In genomic region chr11:66464916-66465315, GRCh38 we compare ENCODE assay signal across 29 cellular contexts. TPM values are rescaled to one million over a fixed set of nuclear protein-coding genes. Genes with fewer than 3 reads are reported as not detected.
DNase-seq lines count a peak whose midpoint lies in the region; ATAC-seq and TF ChIP-seq lines count a peak whose summit lies in the region.
"Had no signal": no experiment of that assay in that cellular context is flagged by ENCODE, and none has a peak within 500 bp of the region (broad histone marks: within the 10 kb centered on the region; RNA-seq: fewer than 3 reads in every experiment).

No MANE protein-coding gene starts in this region.

- peaks cover 8% of the 10 kb centered on the region; the same call in 1 of the 2 replicates for H4K20me1 ChIP-seq in Karpas-422 (ENCODE audit: insufficient read depth, low read depth, low read length)
- peaks cover 18% of the 10 kb centered on the region for H4K20me1 ChIP-seq in neural progenitor cell (ENCODE audit: low read depth)

- H3K9ac ChIP-seq in Karpas-422 (ENCODE audit: low read length) (peak overlapping the region; percentile 46), neural progenitor cell (no peak overlapping the region)
- H3K9ac ChIP-seq: GM23248 had no signal

- no peaks in the 10 kb centered on the region for H3K27me3 Mint-ChIP-seq in CD4-positive, alpha-beta T cell
- H3K27me3 Mint-ChIP-seq in brain (peaks cover 3% of the 10 kb centered on the region), neural progenitor cell (ENCODE audit: insufficient read depth, low read depth) (peaks cover 2% of the 10 kb centered on the region)
- no peaks in the 10 kb centered on the region for H3K27me3 Mint-ChIP-seq in activated CD4-positive, alpha-beta T cell treated with anti-CD3 and anti-CD28 coated beads, Interleukin-2, amount 10 ng/mL, durations not matched to agents 24 days and 14 days
- H3K27me3 Mint-ChIP-seq: stimulated activated naive B cell treated with anti-CD40 and anti-IgM and Interleukin-4, amounts not matched to agents 10 μg/mL and 1 μg/mL and 100 μg/mL, for 72 hours had no signal

- peak overlapping the region; percentile 86 for H3K27ac Mint-ChIP-seq in CD4-positive, alpha-beta T cell
- peak overlapping the region in 1 of 5 experiments; percentile 81 for H3K27ac Mint-ChIP-seq in brain
- no peak overlapping the region for H3K27ac Mint-ChIP-seq in neural progenitor cell
- H3K27ac Mint-ChIP-seq in activated CD4-positive, alpha-beta T cell treated with anti-CD3 and anti-CD28 coated beads, Interleukin-2, amount 10 ng/mL, durations not matched to agents 24 days and 14 days = no peak overlapping the region
- H3K27ac Mint-ChIP-seq: activated T-cell treated with anti-CD3 and anti-CD28 coated beads, Interleukin-2, amount 50 U/mL, for 72 hours; stimulated activated naive B cell treated with anti-CD40 and anti-IgM and Interleukin-4, amounts not matched to agents 10 μg/mL and 1 μg/mL and 100 μg/mL, for 72 hours had no signal

- H3F3A ChIP-seq in neural progenitor cell (ENCODE audit: low read depth) = peaks cover 26% of the 10 kb centered on the region

- no peaks in the 10 kb centered on the region for H3K27me3 ChIP-seq in CD4-positive, alpha-beta T cell (ENCODE audit: control insufficient read depth, insufficient read depth, low read length)
- H3K27me3 ChIP-seq in Karpas-422 (ENCODE audit: low read length) (no peaks in the 10 kb centered on the region), neural progenitor cell (peaks cover 4% of the 10 kb centered on the region), dorsolateral prefrontal cortex (no peaks in the 10 kb centered on the region)
- H3K27me3 ChIP-seq: heart right ventricle, uterus had no signal

- peak overlapping the region; percentile 31; the same call in 1 of the 2 replicates for H3K4me3 ChIP-seq in Karpas-422 (ENCODE audit: low read length)
- H3K4me3 ChIP-seq in neural progenitor cell = no peak overlapping the region
- no peak overlapping the region for H3K4me3 ChIP-seq in dorsolateral prefrontal cortex
- H3K4me3 ChIP-seq: GM23248, heart right ventricle, psoas muscle, uterus had no signal

- peak overlapping the region; percentile 4 for H3K27ac ChIP-seq in CD4-positive, alpha-beta T cell (ENCODE audit: low read depth, low read length)
- H3K27ac ChIP-seq in Karpas-422 (ENCODE audit: low read length) = no peak overlapping the region
- no peak overlapping the region for H3K27ac ChIP-seq in neural progenitor cell
- peak overlapping the region in 4 of 59 donors; percentile 13 to 76 (median 44) for H3K27ac ChIP-seq in dorsolateral prefrontal cortex
- H3K27ac ChIP-seq: GM23248, heart right ventricle, psoas muscle, uterus had no signal

- peaks cover 27% of the 10 kb centered on the region for H3K4me1 ChIP-seq in Karpas-422 (ENCODE audit: low read length)
- H3K4me1 ChIP-seq in neural progenitor cell = peaks cover 9% of the 10 kb centered on the region

- H3K79me2 ChIP-seq in Karpas-422 (ENCODE audit: low read length) (no peaks in the 10 kb centered on the region), neural progenitor cell (ENCODE audit: low read depth) (no peaks in the 10 kb centered on the region)

- CTCF ChIA-PET in CD4-positive, alpha-beta T cell (lab: Charles Lee) = interaction anchor here (3.0 kb wide), 1 partner anchor 26 kb away, joined by 25 read pairs; the partner anchor contains the start of gene MRPL11

- H3K36me3 Mint-ChIP-seq in CD4-positive, alpha-beta T cell (ENCODE audit: low read depth) = no peaks in the 10 kb centered on the region
- H3K36me3 Mint-ChIP-seq in brain (no peaks in the 10 kb centered on the region), neural progenitor cell (no peaks in the 10 kb centered on the region)
- H3K36me3 Mint-ChIP-seq in activated CD4-positive, alpha-beta T cell treated with anti-CD3 and anti-CD28 coated beads, Interleukin-2, amount 10 ng/mL, durations not matched to agents 24 days and 14 days (ENCODE audit: low read depth) = peaks cover 1% of the 10 kb centered on the region
- H3K36me3 Mint-ChIP-seq: CD8-positive, alpha-beta T cell had no signal

- TF ChIP-seq CTCF in CD4-positive, alpha-beta T cell (IDR thresholded peaks at IDR 0.05) = no peak
- TF ChIP-seq CTCF in brain (conservative IDR thresholded peaks at IDR 0.05) (no peak), neural progenitor cell (IDR thresholded peaks at IDR 0.05) (no peak), dorsolateral prefrontal cortex (IDR thresholded peaks at IDR 0.05 in 54 of 56, conservative IDR thresholded peaks at IDR 0.05 in 2 of 56; ENCODE audit: low read depth in 1 of 56, partially characterized antibody in 56 of 56) (no peak)

- H2AFZ ChIP-seq in Karpas-422 (ENCODE audit: low read length) (no peak overlapping the region), neural progenitor cell (replicated peaks) (no peak overlapping the region)
- H2AFZ ChIP-seq: GM23248 had no signal

- DNase-seq in CD4-positive, alpha-beta T cell = no peak
- DNase-seq in Karpas-422 (no peak), neural progenitor cell (ENCODE audit: low spot score) (no peak), NCI-H774 (lab: John Stamatoyannopoulos, UW) (no peak), dorsolateral prefrontal cortex (no peak)
- no peak for DNase-seq in activated CD4-positive, alpha-beta T cell treated with anti-CD3 and anti-CD28 coated beads, Interleukin-2, amount 10 ng/mL, durations not matched to agents 24 days and 14 days
- DNase-seq: activated CD4-positive, alpha-beta T cell treated with anti-CD3 and anti-CD28 coated beads for 4 hours; activated naive CD4-positive, alpha-beta T cell treated with anti-CD3 and anti-CD28 coated beads, Interleukin-2, amount 50 U/mL, for 16 hours; activated T-cell treated with anti-CD3 and anti-CD28 coated beads, Interleukin-2, amount 50 U/mL, for 72 hours; CD8-positive, alpha-beta T cell; central memory CD4-positive, alpha-beta T cell; DMS79 treated with DMSO at 0.1 percent for 48 hours; erythroblast; foreskin fibroblast; GM23248; heart right ventricle; KG1; NCI-H1048; NCI-H187 treated with DMSO at 0.1 percent for 48 hours; NCI-H226; NCI-H748 treated with DMSO at 0.1 percent for 48 hours; psoas muscle; SHP77; stimulated activated naive B cell treated with anti-CD40 and anti-IgM and Interleukin-4, amounts not matched to agents 10 μg/mL and 1 μg/mL and 100 μg/mL, for 72 hours; SW 1271; uterus had no signal

- H3K4me2 ChIP-seq in Karpas-422 (ENCODE audit: low read depth, low read length, poor library complexity, severe bottlenecking) = peak overlapping the region; percentile 58
- H3K4me2 ChIP-seq in neural progenitor cell = no peak overlapping the region

- no peaks in the 10 kb centered on the region for H3K9me3 ChIP-seq in CD4-positive, alpha-beta T cell (ENCODE audit: control insufficient read depth, low read length)
- H3K9me3 ChIP-seq in Karpas-422 (ENCODE audit: low read length) = no peaks in the 10 kb centered on the region
- no peaks in the 10 kb centered on the region for H3K9me3 ChIP-seq in neural progenitor cell (ENCODE audit: low read depth)
- H3K9me3 ChIP-seq: psoas muscle, uterus had no signal

- H3K36me3 ChIP-seq in Karpas-422 (ENCODE audit: insufficient read depth, low read length) (no peaks in the 10 kb centered on the region), neural progenitor cell (no peaks in the 10 kb centered on the region)
- H3K36me3 ChIP-seq: uterus had no signal

- peak overlapping the region; percentile 92 for H3K4me3 Mint-ChIP-seq in CD4-positive, alpha-beta T cell
- H3K4me3 Mint-ChIP-seq in brain (peak overlapping the region in 4 of 5 experiments; percentile 89 to 91 (median 91)), neural progenitor cell (peak overlapping the region; percentile 87)
- H3K4me3 Mint-ChIP-seq in activated CD4-positive, alpha-beta T cell treated with anti-CD3 and anti-CD28 coated beads, Interleukin-2, amount 10 ng/mL, durations not matched to agents 24 days and 14 days = no peak overlapping the region

- ATAC-seq in CD4-positive, alpha-beta T cell (ENCODE audit: poor library complexity) = no peak
- no peak for ATAC-seq in GM21390 (IDR thresholded peaks at IDR 0.05; ENCODE audit: unreplicated experiment)
- ATAC-seq: activated T-cell treated with anti-CD3 and anti-CD28 coated beads, Interleukin-2, amount 50 U/mL, for 72 hours; CD8-positive, alpha-beta T cell; heart right ventricle; psoas muscle had no signal

- no peaks in the 10 kb centered on the region for H3K9me3 Mint-ChIP-seq in CD4-positive, alpha-beta T cell
- peaks cover 12 to 19% (median 12%) of the 10 kb centered on the region in 5 experiments for H3K9me3 Mint-ChIP-seq in brain
- H3K9me3 Mint-ChIP-seq in neural progenitor cell = peaks cover 15% of the 10 kb centered on the region
- H3K9me3 Mint-ChIP-seq in activated CD4-positive, alpha-beta T cell treated with anti-CD3 and anti-CD28 coated beads, Interleukin-2, amount 10 ng/mL, durations not matched to agents 24 days and 14 days = peaks cover 6% of the 10 kb centered on the region

- peaks cover 27% of the 10 kb centered on the region for H3K4me1 Mint-ChIP-seq in CD4-positive, alpha-beta T cell (ENCODE audit: low read depth)
- peaks cover 35% of the 10 kb centered on the region for H3K4me1 Mint-ChIP-seq in brain
- H3K4me1 Mint-ChIP-seq in neural progenitor cell = peaks cover 36% of the 10 kb centered on the region
- H3K4me1 Mint-ChIP-seq in activated CD4-positive, alpha-beta T cell treated with anti-CD3 and anti-CD28 coated beads, Interleukin-2, amount 10 ng/mL, durations not matched to agents 24 days and 14 days = peaks cover 31% of the 10 kb centered on the region

- POLR2A ChIA-PET in CD4-positive, alpha-beta T cell (lab: Charles Lee) = interaction anchor here (0.7 to 4.3 kb wide), 2 partner anchors 15 to 26 kb away, joined by 3 to 35 read pairs; partner anchors contain the start of genes DPP3 and MRPL11

- intact Hi-C loops in CD4-positive, alpha-beta T cell (cut with DNase I, micrococcal nuclease) = loop anchor here in 1 of 2 experiments (5.0 kb wide), 2 partner anchors 152 to 943 kb away; partner anchors contain the start of gene RBM14
- intact Hi-C loops in activated CD4-positive, alpha-beta T cell treated with anti-CD3 and anti-CD28 coated beads, Interleukin-2, amount 10 ng/mL, durations not matched to agents 24 days and 14 days (cut with micrococcal nuclease) = loop anchor here (5.0 kb wide), 1 partner anchor 152 kb away; the partner anchor contains the start of gene RBM14
- intact Hi-C loops in dorsolateral prefrontal cortex (cut with DNase I) = loop anchor here in 1 of 2 donors (10.0 kb wide), 1 partner anchor 1120 kb away; the partner anchor contains the start of gene GSTP1

- H3K9me2 ChIP-seq in Karpas-422 (replicated peaks; ENCODE audit: insufficient read depth, low read length) = no peaks in the 10 kb centered on the region

RNA-seq across cellular contexts. Expression of gene PELI3, which starts 1.8 kb away (rescaled TPM):
- 10 to 100 TPM; 20.7 to 23.8 TPM for total RNA-seq in CD4-positive, alpha-beta T cell
- 5.6 and 6.7 TPM in 2 replicates for total RNA-seq in Karpas-422 (2014; rRNA removed; shearing (Covaris generic); ENCODE audit: low replicate concordance)
- polyA plus RNA-seq in brain (ENCODE audit: insufficient read depth, low read depth, low replicate concordance) = 27.7 TPM
- 2.7 and 9.1 TPM in 2 replicates for total RNA-seq in neural progenitor cell (ENCODE audit: low replicate concordance)
- total RNA-seq in activated CD4-positive, alpha-beta T cell treated with anti-CD3 and anti-CD28 coated beads, Interleukin-2, amount 10 ng/mL, durations not matched to agents 24 days and 14 days = 16.1 and 18.3 TPM in 2 replicates
- 10 to 100 TPM; 33.1 to 92.5 (median 61.0) TPM for total RNA-seq in dorsolateral prefrontal cortex

RNA-seq across cellular contexts. Expression of gene DPP3, which starts 15.3 kb away (rescaled TPM):
- 10 to 100 TPM; 16.9 to 17.7 TPM for total RNA-seq in CD4-positive, alpha-beta T cell
- total RNA-seq in Karpas-422 (2014; rRNA removed; shearing (Covaris generic); ENCODE audit: low replicate concordance) = 77.9 and 91.5 TPM in 2 replicates
- polyA plus RNA-seq in brain (ENCODE audit: insufficient read depth, low read depth, low replicate concordance) = 64.5 TPM
- 41.3 and 70.1 TPM in 2 replicates for total RNA-seq in neural progenitor cell (ENCODE audit: low replicate concordance)
- 97.1 and 106 TPM in 2 replicates for total RNA-seq in activated CD4-positive, alpha-beta T cell treated with anti-CD3 and anti-CD28 coated beads, Interleukin-2, amount 10 ng/mL, durations not matched to agents 24 days and 14 days
- total RNA-seq in dorsolateral prefrontal cortex = 10 to 100 TPM; 12.1 to 40.9 (median 22.3) TPM

RNA-seq across cellular contexts. Expression of gene MRPL11, which starts 26.3 kb away (rescaled TPM):
- 10 to 100 TPM; 17.7 to 21.0 TPM for total RNA-seq in CD4-positive, alpha-beta T cell
- total RNA-seq in Karpas-422 (2014; rRNA removed; shearing (Covaris generic); ENCODE audit: low replicate concordance) = 69.6 and 80.4 TPM in 2 replicates
- polyA plus RNA-seq in brain (ENCODE audit: insufficient read depth, low read depth, low replicate concordance) = 75.6 TPM
- total RNA-seq in neural progenitor cell (ENCODE audit: low replicate concordance) (82.0 and 131 TPM in 2 replicates), dorsolateral prefrontal cortex (10 to 100 TPM; 10.0 to 26.4 (median 18.3) TPM)
- total RNA-seq in activated CD4-positive, alpha-beta T cell treated with anti-CD3 and anti-CD28 coated beads, Interleukin-2, amount 10 ng/mL, durations not matched to agents 24 days and 14 days = 102 TPM in 2 replicates

RNA-seq across cellular contexts. Expression of gene NPAS4, which starts 44.1 kb away (rescaled TPM):
- total RNA-seq in CD4-positive, alpha-beta T cell = not detected
- not detected in 2 replicates for total RNA-seq in Karpas-422 (2014; rRNA removed; shearing (Covaris generic); ENCODE audit: low replicate concordance)
- not detected for polyA plus RNA-seq in brain (ENCODE audit: insufficient read depth, low read depth, low replicate concordance)
- total RNA-seq in neural progenitor cell (ENCODE audit: low replicate concordance) (0.65 TPM in 1 of 2 replicates, not detected in the other), dorsolateral prefrontal cortex (100 to 1,000 TPM in 3 of 120 experiments, 10 to 100 TPM in 2, 1 to 10 TPM in 23, under 1 TPM in 49, not detected in 43; 0.13 to 188 (median 0.67) TPM)
- 0.09 TPM in 1 of 2 replicates, not detected in the other for total RNA-seq in activated CD4-positive, alpha-beta T cell treated with anti-CD3 and anti-CD28 coated beads, Interleukin-2, amount 10 ng/mL, durations not matched to agents 24 days and 14 days
- total RNA-seq: activated T-cell treated with anti-CD3 and anti-CD28 coated beads, Interleukin-2, amount 50 U/mL, for 72 hours; CD8-positive, alpha-beta T cell; GM23248; heart right ventricle; mesenteric fat pad; psoas muscle had no signal
- polyA plus RNA-seq: GM23248 had no signal

RNA-seq across cellular contexts. Expression of gene BBS1, which starts 45.5 kb away (rescaled TPM):
- 10 to 100 TPM; 11.7 to 11.9 TPM for total RNA-seq in CD4-positive, alpha-beta T cell
- 9.1 and 37.3 TPM in 2 replicates for total RNA-seq in Karpas-422 (2014; rRNA removed; shearing (Covaris generic); ENCODE audit: low replicate concordance)
- polyA plus RNA-seq in brain (ENCODE audit: insufficient read depth, low read depth, low replicate concordance) = 53.7 TPM
- total RNA-seq in neural progenitor cell (ENCODE audit: low replicate concordance) (42.0 and 68.9 TPM in 2 replicates), dorsolateral prefrontal cortex (100 to 1,000 TPM in 39 of 120 experiments, 10 to 100 TPM in 81; 53.4 to 137 (median 93.2) TPM)
- total RNA-seq in activated CD4-positive, alpha-beta T cell treated with anti-CD3 and anti-CD28 coated beads, Interleukin-2, amount 10 ng/mL, durations not matched to agents 24 days and 14 days = 17.6 and 18.3 TPM in 2 replicates
